Comparison of ENCODE assay signal across 16 cellular contexts in the genomic region with DNA sequence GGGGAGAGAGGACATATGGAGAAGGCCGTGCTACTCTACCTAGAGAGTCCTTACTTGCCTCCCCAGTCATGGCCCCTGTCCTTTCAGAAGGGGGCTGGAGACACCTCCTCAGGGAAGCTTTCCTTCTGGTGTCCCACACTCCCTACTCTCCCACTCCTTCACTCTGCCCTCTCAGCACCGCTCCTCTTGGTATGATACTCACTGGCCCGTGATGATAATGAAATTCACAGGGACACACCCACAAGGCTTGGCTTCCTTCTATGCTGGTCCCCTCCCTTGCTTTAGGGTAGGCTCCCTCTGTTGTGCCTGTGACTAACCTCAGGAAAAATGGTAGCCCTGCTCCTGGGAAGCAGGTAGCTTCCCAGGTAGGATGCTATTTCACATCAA. TPM values are rescaled to one million over a fixed set of nuclear protein-coding genes. Genes with fewer than 3 reads are reported as not detected.
A peak's percentile ranks its signal among the peaks of the same experiment; 100 is the strongest.
DNase-seq lines count a peak whose midpoint lies in the region; ATAC-seq, FAIRE-seq and TF ChIP-seq lines count a peak whose summit lies in the region.
"Had no signal": no experiment of that assay in that cellular context is flagged by ENCODE, and none has a peak within 500 bp of the region (broad histone marks: within the 10 kb centered on the region; RNA-seq: fewer than 3 reads in every experiment).

No MANE protein-coding gene starts in this region.

- peaks cover 67% of the 10 kb centered on the region for H3K36me3 ChIP-seq in K562 (ENCODE audit: control insufficient read depth, insufficient read depth, low read length)

- TF ChIP-seq RAD21 in K562 (CRISPR knock-in tag; conservative IDR thresholded peaks at IDR 0.05 in 1 of 2, IDR thresholded peaks at IDR 0.05 in 1 of 2): no peak

- intact Hi-C loops in K562 (cut with micrococcal nuclease): loop anchor here (10.0 kb wide), 1 partner anchor 312 kb away; a partner anchor contains a TSS

- H3K4me1 Mint-ChIP-seq in activated naive CD8-positive, alpha-beta T cell (ENCODE audit: low read depth): peaks cover 6% of the 10 kb centered on the region
- peaks cover 7% of the 10 kb centered on the region for H3K4me1 Mint-ChIP-seq in activated naive CD8-positive, alpha-beta T cell treated with anti-CD3 and anti-CD28 coated beads for 36 hours
- peaks cover 6 to 12% (median 9%) of the 10 kb centered on the region in 4 donors for H3K4me1 Mint-ChIP-seq in naive thymus-derived CD8-positive, alpha-beta T cell
- H3K4me1 Mint-ChIP-seq in type B pancreatic cell (ENCODE audit: unreplicated experiment): peaks cover 14% of the 10 kb centered on the region
- peaks cover 15% of the 10 kb centered on the region for H3K4me1 Mint-ChIP-seq in activated CD4-positive, alpha-beta T cell treated with anti-CD3 and anti-CD28 coated beads, Interleukin-2, amount 10 ng/mL, durations not matched to agents 7 days and 5 days

- H3K9me3 ChIP-seq in K562 (replicated peaks; ENCODE audit: control insufficient read depth, insufficient read depth, low read depth, low read length): no peaks in the 10 kb centered on the region
- H3K9me3 ChIP-seq: body of pancreas, testis had no signal

- TF ChIP-seq EP300 in K562 (IDR thresholded peaks at IDR 0.05; ENCODE audit: low read length): no peak

- TF ChIP-seq CTCF in K562 (IDR thresholded peaks at IDR 0.05 in 2 of 3, conservative IDR thresholded peaks at IDR 0.05 in 1 of 3; ENCODE audit: insufficient read depth in 2 of 3, low read depth in 1 of 3, low read length in 3 of 3) (no peak), type B pancreatic cell (conservative IDR thresholded peaks at IDR 0.05) (no peak)

- no peaks in the 10 kb centered on the region for H3K9me3 Mint-ChIP-seq in activated naive CD8-positive, alpha-beta T cell (ENCODE audit: low read depth)
- no peaks in the 10 kb centered on the region for H3K9me3 Mint-ChIP-seq in activated naive CD8-positive, alpha-beta T cell treated with anti-CD3 and anti-CD28 coated beads for 36 hours
- no peaks in the 10 kb centered on the region for H3K9me3 Mint-ChIP-seq in naive thymus-derived CD8-positive, alpha-beta T cell
- no peaks in the 10 kb centered on the region for H3K9me3 Mint-ChIP-seq in type B pancreatic cell
- H3K9me3 Mint-ChIP-seq in activated CD4-positive, alpha-beta T cell treated with anti-CD3 and anti-CD28 coated beads, Interleukin-2, amount 10 ng/mL, durations not matched to agents 7 days and 5 days: no peaks in the 10 kb centered on the region

- no peaks in the 10 kb centered on the region for H3K27me3 Mint-ChIP-seq in activated naive CD8-positive, alpha-beta T cell
- no peaks in the 10 kb centered on the region for H3K27me3 Mint-ChIP-seq in activated naive CD8-positive, alpha-beta T cell treated with anti-CD3 and anti-CD28 coated beads for 36 hours
- H3K27me3 Mint-ChIP-seq in naive thymus-derived CD8-positive, alpha-beta T cell: no peaks in the 10 kb centered on the region
- H3K27me3 Mint-ChIP-seq in type B pancreatic cell: no peaks in the 10 kb centered on the region
- no peaks in the 10 kb centered on the region for H3K27me3 Mint-ChIP-seq in activated CD4-positive, alpha-beta T cell treated with anti-CD3 and anti-CD28 coated beads, Interleukin-2, amount 10 ng/mL, durations not matched to agents 7 days and 5 days

- no peak overlapping the region for H3K4me3 Mint-ChIP-seq in activated naive CD8-positive, alpha-beta T cell
- H3K4me3 Mint-ChIP-seq in activated naive CD8-positive, alpha-beta T cell treated with anti-CD3 and anti-CD28 coated beads for 36 hours: no peak overlapping the region
- H3K4me3 Mint-ChIP-seq in naive thymus-derived CD8-positive, alpha-beta T cell: no peak overlapping the region
- no peak overlapping the region for H3K4me3 Mint-ChIP-seq in type B pancreatic cell
- H3K4me3 Mint-ChIP-seq in activated CD4-positive, alpha-beta T cell treated with anti-CD3 and anti-CD28 coated beads, Interleukin-2, amount 10 ng/mL, durations not matched to agents 7 days and 5 days: no peak overlapping the region

- H3K79me2 ChIP-seq in K562 (ENCODE audit: control insufficient read depth, insufficient read depth, low read length): peaks cover 15% of the 10 kb centered on the region

- 0 out of 2 replicates have a peak, but pooled peaks cover 6% of the 10 kb centered on the region for H4K20me1 ChIP-seq in K562 (replicated peaks; ENCODE audit: control insufficient read depth, insufficient read depth, low read length)

- 0 out of 2 replicates have a peak overlapping the region, but pooled peaks have one; percentile 10 for H2AFZ ChIP-seq in K562 (ENCODE audit: low read depth, low read length)

- POLR2A ChIA-PET in K562 (lab: Yijun Ruan, JAX): interaction anchor here (0.6 to 4.3 kb wide), 20 partner anchors 9 to 1179 kb away, joined by 3 to 36 read pairs (median 4); a partner anchor contains a TSS
- POLR2A ChIA-PET in naive thymus-derived CD8-positive, alpha-beta T cell (lab: Charles Lee): interaction anchor here (0.7 to 1.1 kb wide), 3 partner anchors 9 to 14 kb away, joined by 3 to 4 read pairs (median 3); no protein-coding TSS in a partner anchor
- POLR2A ChIA-PET in activated CD4-positive, alpha-beta T cell treated with anti-CD3 and anti-CD28 coated beads, Interleukin-2, amount 10 ng/mL, durations not matched to agents 7 days and 5 days (lab: Charles Lee): no interaction called here

- no peak for DNase-seq in activated naive CD8-positive, alpha-beta T cell treated with anti-CD3 and anti-CD28 coated beads for 36 hours
- DNase-seq in K562 (ENCODE audit: extremely low read depth in 1 of 4, low spot score in 3 of 4) (peak; percentile 64 to 85 (median 73)), type B pancreatic cell (ENCODE audit: extremely low spot score, unreplicated experiment) (no peak), globus pallidus (ENCODE audit: low spot score) (no peak)
- peak in 1 of 10 donors; percentile 34 for DNase-seq in naive thymus-derived CD8-positive, alpha-beta T cell
- no peak for DNase-seq in activated CD4-positive, alpha-beta T cell treated with anti-CD3 and anti-CD28 coated beads, Interleukin-2, amount 10 ng/mL, durations not matched to agents 7 days and 5 days
- no peak for DNase-seq in stimulated activated CD4-positive, alpha-beta T cell treated with anti-CD3 and anti-CD28 coated beads, Interleukin-15, amount 100 ng/mL, for 24 hours
- DNase-seq: activated CD8-positive, alpha-beta memory T cell treated with anti-CD3 and anti-CD28 coated beads for 24 hours; activated gamma-delta T cell; body of pancreas; kidney glomerular epithelial cell; NCI-H1694 treated with DMSO at 0.1 percent for 48 hours; NCI-H524 treated with DMSO at 0.1 percent for 48 hours had no signal

- no peaks in the 10 kb centered on the region for H3K27me3 ChIP-seq in K562 (ENCODE audit: control insufficient read depth in 2 of 2, insufficient read depth in 2 of 2, low read length in 2 of 2)
- H3K27me3 ChIP-seq: body of pancreas, testis had no signal

- H3K9me1 ChIP-seq in K562 (ENCODE audit: control insufficient read depth, insufficient read depth, low read length): peaks cover 3% of the 10 kb centered on the region

- peak overlapping the region; percentile 66 for H3K27ac Mint-ChIP-seq in activated naive CD8-positive, alpha-beta T cell
- H3K27ac Mint-ChIP-seq in activated naive CD8-positive, alpha-beta T cell treated with anti-CD3 and anti-CD28 coated beads for 36 hours: no peak overlapping the region
- H3K27ac Mint-ChIP-seq in naive thymus-derived CD8-positive, alpha-beta T cell: peak overlapping the region in 7 of 10 donors; percentile 48 to 87 (median 68)
- peak overlapping the region; percentile 86 for H3K27ac Mint-ChIP-seq in type B pancreatic cell
- no peak overlapping the region for H3K27ac Mint-ChIP-seq in activated CD4-positive, alpha-beta T cell treated with anti-CD3 and anti-CD28 coated beads, Interleukin-2, amount 10 ng/mL, durations not matched to agents 7 days and 5 days

- no TSS peak for BruUV-seq in K562 (replicated peaks; lab: Mats Ljungman, UMichigan)

- CTCF ChIA-PET in K562 (lab: Yijun Ruan, JAX; ENCODE audit: low intra/inter-chr PET ratio): no interaction called here
- CTCF ChIA-PET in activated CD4-positive, alpha-beta T cell treated with anti-CD3 and anti-CD28 coated beads, Interleukin-2, amount 10 ng/mL, durations not matched to agents 7 days and 5 days (lab: Charles Lee): interaction anchor here (0.5 to 2.8 kb wide), 6 partner anchors 10 to 180 kb away, joined by 3 to 8 read pairs (median 4); no protein-coding TSS in a partner anchor

- no peaks in the 10 kb centered on the region for H3K36me3 Mint-ChIP-seq in activated naive CD8-positive, alpha-beta T cell
- H3K36me3 Mint-ChIP-seq in activated naive CD8-positive, alpha-beta T cell treated with anti-CD3 and anti-CD28 coated beads for 36 hours: peaks cover 4% of the 10 kb centered on the region
- H3K36me3 Mint-ChIP-seq in naive thymus-derived CD8-positive, alpha-beta T cell: peaks cover 0 to 65% (median 5%) of the 10 kb centered on the region in 3 donors
- H3K36me3 Mint-ChIP-seq in type B pancreatic cell: peaks cover 9% of the 10 kb centered on the region
- H3K36me3 Mint-ChIP-seq in activated CD4-positive, alpha-beta T cell treated with anti-CD3 and anti-CD28 coated beads, Interleukin-2, amount 10 ng/mL, durations not matched to agents 7 days and 5 days (ENCODE audit: low read depth): peaks cover 42% of the 10 kb centered on the region

- no peak overlapping the region for H3K4me3 ChIP-seq in K562
- H3K4me3 ChIP-seq: body of pancreas, testis had no signal

- peak; percentile 62 for ATAC-seq in K562
- ATAC-seq in naive thymus-derived CD8-positive, alpha-beta T cell: no peak
- ATAC-seq: body of pancreas had no signal

- FAIRE-seq in K562 (lab: Jason Lieb, UNC): peak; percentile 91
- FAIRE-seq: G401.6 had no signal

- H3K27ac ChIP-seq in K562 (ENCODE audit: extremely low read depth, low read depth, low read length): peak overlapping the region; percentile 42
- H3K27ac ChIP-seq: body of pancreas had no signal

- TF ChIP-seq POLR2A in K562 (conservative IDR thresholded peaks at IDR 0.05): no peak

- H3K4me2 ChIP-seq in K562 (ENCODE audit: insufficient read depth, low read length): peak overlapping the region; percentile 71

- 7% methylated on average over 3 of the region's 3 CpGs for WGBS in K562 (ENCODE audit: insufficient coverage, low coverage, missing lambda C conversion rate)

- H3K4me1 ChIP-seq in K562 (replicated peaks in 1 of 2; ENCODE audit: control insufficient read depth in 2 of 2, insufficient read depth in 2 of 2, low read length in 2 of 2): peaks cover 62 to 63% of the 10 kb centered on the region in 2 experiments

- H3K9ac ChIP-seq in K562 (ENCODE audit: insufficient read depth in 1 of 2, low read depth in 2 of 2, low read length in 2 of 2): peak overlapping the region; percentile 25 to 67; a peak in 2 of 4 replicates

- in situ Hi-C loops in K562 (cut with MboI): no loop called here

RNA-seq across cellular contexts. Expression of a gene that starts 4.2 kb away (rescaled TPM):
- total RNA-seq in activated naive CD8-positive, alpha-beta T cell treated with anti-CD3 and anti-CD28 coated beads for 36 hours: 10 to 100 TPM; 31.8 to 34.1 TPM
- total RNA-seq in K562 (2011; cell fraction: chromatin; rRNA removed; ENCODE audit: low replicate concordance): 64.4 and 82.9 TPM in 2 replicates
- total RNA-seq in K562 (2011; cell fraction: nucleolus; rRNA removed): 76.9 and 79.7 TPM in 2 replicates
- total RNA-seq in K562 (2011; cell fraction: nucleoplasm; rRNA removed): 79.7 and 82.1 TPM in 2 replicates
- total RNA-seq in K562 (2014; rRNA removed) (52.3 and 56.7 TPM in 2 replicates), K562 (2014; rRNA removed; fragmentation: Illumina TruSeq; extraction: Trizol) (21.5 and 25.2 TPM in 2 replicates), K562 (2015; rRNA removed; fragmentation: Illumina TruSeq; extraction: Trizol) (31.2 and 33.5 TPM in 2 replicates), K562 (2021) (39.5 and 42.4 TPM in 2 replicates), type B pancreatic cell (ENCODE audit: low replicate concordance) (19.3 and 20.4 TPM in 2 replicates)
- polyA plus RNA-seq in K562 (2011; rRNA removed) (26.9 and 36.3 TPM in 2 replicates), K562 (2014; fragmentation: Illumina TruSeq; extraction: Trizol) (30.2 and 32.3 TPM in 2 replicates), K562 (2014; fragmentation: Nextera tagmentation; extraction: Ambion mirVana) (under 1 TPM in 1 of 2 experiments, not detected in 1; 0.32 TPM), K562 (2014; rRNA removed) (44.9 and 53.3 TPM in 2 replicates)
- polyA plus RNA-seq in K562 (2011; cell fraction: cytosol; rRNA removed): 40.5 and 70.4 TPM in 2 replicates
- polyA plus RNA-seq in K562 (2011; cell fraction: nucleus; rRNA removed): 24.6 and 32.8 TPM in 2 replicates
- 19.4 and 24.0 TPM in 2 replicates for polyA plus RNA-seq in K562 (2012)
- 25.0 and 26.0 TPM in 2 replicates for polyA minus RNA-seq in K562 (2011; rRNA and poly(A)+ RNA removed)
- 14.7 and 20.7 TPM in 2 replicates for polyA minus RNA-seq in K562 (2011; cell fraction: cytosol; rRNA and poly(A)+ RNA removed)
- polyA minus RNA-seq in K562 (2011; cell fraction: nucleus; rRNA and poly(A)+ RNA removed): 16.6 and 16.9 TPM in 2 replicates
- total RNA-seq in naive thymus-derived CD8-positive, alpha-beta T cell: 10 to 100 TPM; 46.1 to 47.3 TPM
- 10 to 100 TPM; 17.1 to 22.8 (median 19.4) TPM for polyA plus RNA-seq in naive thymus-derived CD8-positive, alpha-beta T cell
- total RNA-seq in activated CD4-positive, alpha-beta T cell treated with anti-CD3 and anti-CD28 coated beads, Interleukin-2, amount 10 ng/mL, durations not matched to agents 7 days and 5 days: 10 to 100 TPM; 26.8 to 27.8 TPM

RNA-seq across cellular contexts. Expression of a gene that starts 9.5 kb away (rescaled TPM):
- total RNA-seq in activated naive CD8-positive, alpha-beta T cell treated with anti-CD3 and anti-CD28 coated beads for 36 hours: 10 to 100 TPM; 56.2 to 65.2 TPM
- 71.3 and 104 TPM in 2 replicates for total RNA-seq in K562 (2011; cell fraction: chromatin; rRNA removed; ENCODE audit: low replicate concordance)
- total RNA-seq in K562 (2011; cell fraction: nucleolus; rRNA removed): 66.8 and 70.7 TPM in 2 replicates
- 69.2 and 74.4 TPM in 2 replicates for total RNA-seq in K562 (2011; cell fraction: nucleoplasm; rRNA removed)
- total RNA-seq in K562 (2014; rRNA removed): 41.7 and 47.7 TPM in 2 replicates
- total RNA-seq in K562 (2014; rRNA removed; fragmentation: Illumina TruSeq; extraction: Trizol): 22.8 and 28.5 TPM in 2 replicates
- total RNA-seq in K562 (2015; rRNA removed; fragmentation: Illumina TruSeq; extraction: Trizol): 38.1 and 40.6 TPM in 2 replicates
- 138 and 143 TPM in 2 replicates for total RNA-seq in K562 (2021)
- polyA plus RNA-seq in K562 (2011; rRNA removed): 90.8 and 99.7 TPM in 2 replicates
- 118 and 151 TPM in 2 replicates for polyA plus RNA-seq in K562 (2011; cell fraction: cytosol; rRNA removed)
- 86.5 and 110 TPM in 2 replicates for polyA plus RNA-seq in K562 (2011; cell fraction: nucleus; rRNA removed)
- polyA plus RNA-seq in K562 (2012): 106 and 168 TPM in 2 replicates
- polyA plus RNA-seq in K562 (2014; fragmentation: Illumina TruSeq; extraction: Trizol): 87.8 and 95.5 TPM in 2 replicates
- 10 to 100 TPM; 17.5 to 30.1 TPM for polyA plus RNA-seq in K562 (2014; fragmentation: Nextera tagmentation; extraction: Ambion mirVana)
- 72.2 and 72.7 TPM in 2 replicates for polyA plus RNA-seq in K562 (2014; rRNA removed)
- polyA minus RNA-seq in K562 (2011; rRNA and poly(A)+ RNA removed): 114 and 143 TPM in 2 replicates
- 86.6 and 88.6 TPM in 2 replicates for polyA minus RNA-seq in K562 (2011; cell fraction: cytosol; rRNA and poly(A)+ RNA removed)
- 16.2 and 18.3 TPM in 2 replicates for polyA minus RNA-seq in K562 (2011; cell fraction: nucleus; rRNA and poly(A)+ RNA removed)
- total RNA-seq in naive thymus-derived CD8-positive, alpha-beta T cell: 100 to 1,000 TPM; 206 to 213 TPM
- polyA plus RNA-seq in naive thymus-derived CD8-positive, alpha-beta T cell: 100 to 1,000 TPM; 230 to 253 (median 237) TPM
- total RNA-seq in type B pancreatic cell (ENCODE audit: low replicate concordance): 73.1 and 90.6 TPM in 2 replicates
- 100 to 1,000 TPM; 200 to 212 TPM for total RNA-seq in activated CD4-positive, alpha-beta T cell treated with anti-CD3 and anti-CD28 coated beads, Interleukin-2, amount 10 ng/mL, durations not matched to agents 7 days and 5 days

RNA-seq across cellular contexts. Expression of a gene that starts 44.3 kb away (rescaled TPM):
- total RNA-seq in activated naive CD8-positive, alpha-beta T cell treated with anti-CD3 and anti-CD28 coated beads for 36 hours: 10 to 100 TPM; 41.4 to 45.7 TPM
- total RNA-seq in K562 (2011; cell fraction: chromatin; rRNA removed; ENCODE audit: low replicate concordance): 126 and 135 TPM in 2 replicates
- total RNA-seq in K562 (2011; cell fraction: nucleolus; rRNA removed): 70.4 and 78.8 TPM in 2 replicates
- 90.9 and 130 TPM in 2 replicates for total RNA-seq in K562 (2011; cell fraction: nucleoplasm; rRNA removed)
- total RNA-seq in K562 (2014; rRNA removed): 17.7 and 18.7 TPM in 2 replicates
- 8.2 and 8.3 TPM in 2 replicates for total RNA-seq in K562 (2014; rRNA removed; fragmentation: Illumina TruSeq; extraction: Trizol)
- 10.4 and 12.0 TPM in 2 replicates for total RNA-seq in K562 (2015; rRNA removed; fragmentation: Illumina TruSeq; extraction: Trizol)
- total RNA-seq in K562 (2021): 24.0 and 31.3 TPM in 2 replicates
- polyA plus RNA-seq in K562 (2011; rRNA removed): 13.5 and 27.0 TPM in 2 replicates
- 17.1 and 19.2 TPM in 2 replicates for polyA plus RNA-seq in K562 (2011; cell fraction: cytosol; rRNA removed)
- polyA plus RNA-seq in K562 (2011; cell fraction: nucleus; rRNA removed): 115 and 157 TPM in 2 replicates
- polyA plus RNA-seq in K562 (2012): 27.6 and 28.9 TPM in 2 replicates
- 19.9 and 21.4 TPM in 2 replicates for polyA plus RNA-seq in K562 (2014; fragmentation: Illumina TruSeq; extraction: Trizol)
- polyA plus RNA-seq in K562 (2014; fragmentation: Nextera tagmentation; extraction: Ambion mirVana): 1 to 10 TPM in 1 of 2 experiments, under 1 TPM in 1; 0.82 to 1.1 TPM
- 21.5 and 21.8 TPM in 2 replicates for polyA plus RNA-seq in K562 (2014; rRNA removed)
- polyA minus RNA-seq in K562 (2011; rRNA and poly(A)+ RNA removed): 18.1 and 18.7 TPM in 2 replicates
- polyA minus RNA-seq in K562 (2011; cell fraction: cytosol; rRNA and poly(A)+ RNA removed): 12.2 and 15.7 TPM in 2 replicates
- polyA minus RNA-seq in K562 (2011; cell fraction: nucleus; rRNA and poly(A)+ RNA removed): 23.6 and 27.0 TPM in 2 replicates
- total RNA-seq in naive thymus-derived CD8-positive, alpha-beta T cell: 100 to 1,000 TPM; 117 to 124 TPM
- 10 to 100 TPM in 1 of 3 donors, 1 to 10 TPM in 2; 5.2 to 12.0 (median 6.2) TPM for polyA plus RNA-seq in naive thymus-derived CD8-positive, alpha-beta T cell
- 47.8 and 58.0 TPM in 2 replicates for total RNA-seq in type B pancreatic cell (ENCODE audit: low replicate concordance)
- total RNA-seq in activated CD4-positive, alpha-beta T cell treated with anti-CD3 and anti-CD28 coated beads, Interleukin-2, amount 10 ng/mL, durations not matched to agents 7 days and 5 days: 10 to 100 TPM; 72.3 to 78.1 TPM

RNA-seq across cellular contexts. Expression of a gene that starts 52.2 kb away (rescaled TPM):
- total RNA-seq in activated naive CD8-positive, alpha-beta T cell treated with anti-CD3 and anti-CD28 coated beads for 36 hours: 10 to 100 TPM; 77.6 to 80.4 TPM
- total RNA-seq in K562 (2011; cell fraction: chromatin; rRNA removed; ENCODE audit: low replicate concordance): 47.5 and 136 TPM in 2 replicates
- total RNA-seq in K562 (2011; cell fraction: nucleolus; rRNA removed): 90.7 and 91.3 TPM in 2 replicates
- 66.9 and 68.4 TPM in 2 replicates for total RNA-seq in K562 (2011; cell fraction: nucleoplasm; rRNA removed)
- total RNA-seq in K562 (2014; rRNA removed): 65.2 and 82.2 TPM in 2 replicates
- total RNA-seq in K562 (2014; rRNA removed; fragmentation: Illumina TruSeq; extraction: Trizol): 35.9 and 37.5 TPM in 2 replicates
- 42.2 and 44.8 TPM in 2 replicates for total RNA-seq in K562 (2015; rRNA removed; fragmentation: Illumina TruSeq; extraction: Trizol)
- 97.5 and 98.3 TPM in 2 replicates for total RNA-seq in K562 (2021)
- polyA plus RNA-seq in K562 (2011; rRNA removed): 123 and 132 TPM in 2 replicates
- 145 and 255 TPM in 2 replicates for polyA plus RNA-seq in K562 (2011; cell fraction: cytosol; rRNA removed)
- polyA plus RNA-seq in K562 (2011; cell fraction: nucleus; rRNA removed): 106 and 137 TPM in 2 replicates
- polyA plus RNA-seq in K562 (2012): 90.4 and 103 TPM in 2 replicates
- polyA plus RNA-seq in K562 (2014; fragmentation: Illumina TruSeq; extraction: Trizol): 143 and 149 TPM in 2 replicates
- 100 to 1,000 TPM; 306 to 351 TPM for polyA plus RNA-seq in K562 (2014; fragmentation: Nextera tagmentation; extraction: Ambion mirVana)
- 106 and 135 TPM in 2 replicates for polyA plus RNA-seq in K562 (2014; rRNA removed)
- 74.6 and 135 TPM in 2 replicates for polyA minus RNA-seq in K562 (2011; rRNA and poly(A)+ RNA removed)
- 72.4 and 111 TPM in 2 replicates for polyA minus RNA-seq in K562 (2011; cell fraction: cytosol; rRNA and poly(A)+ RNA removed)
- polyA minus RNA-seq in K562 (2011; cell fraction: nucleus; rRNA and poly(A)+ RNA removed): 45.1 and 67.7 TPM in 2 replicates
- 10 to 100 TPM; 25.3 to 25.8 TPM for total RNA-seq in naive thymus-derived CD8-positive, alpha-beta T cell
- 10 to 100 TPM; 32.7 to 54.9 (median 38.0) TPM for polyA plus RNA-seq in naive thymus-derived CD8-positive, alpha-beta T cell
- 42.8 and 51.1 TPM in 2 replicates for total RNA-seq in type B pancreatic cell (ENCODE audit: low replicate concordance)
- 10 to 100 TPM; 40.8 to 42.9 TPM for total RNA-seq in activated CD4-positive, alpha-beta T cell treated with anti-CD3 and anti-CD28 coated beads, Interleukin-2, amount 10 ng/mL, durations not matched to agents 7 days and 5 days

Comparison
In these comparisons a context has a peak if more than half of its experiments do, and no peak if none do; other contexts are left out.
1. H3K27ac Mint-ChIP-seq: peak in activated naive CD8-positive, alpha-beta T cell (single experiment), naive thymus-derived CD8-positive, alpha-beta T cell (7 of 10) and type B pancreatic cell (single experiment); none in activated naive CD8-positive, alpha-beta T cell treated with anti-CD3 and anti-CD28 coated beads for 36 hours (single experiment) and activated CD4-positive, alpha-beta T cell treated with anti-CD3 and anti-CD28 coated beads, Interleukin-2, amount 10 ng/mL, durations not matched to agents 7 days and 5 days (single experiment).
2. DNase-seq: peak in K562 (4 of 4); none in activated naive CD8-positive, alpha-beta T cell treated with anti-CD3 and anti-CD28 coated beads for 36 hours (single experiment), type B pancreatic cell (single experiment), globus pallidus (single experiment), activated CD4-positive, alpha-beta T cell treated with anti-CD3 and anti-CD28 coated beads, Interleukin-2, amount 10 ng/mL, durations not matched to agents 7 days and 5 days (single experiment) and stimulated activated CD4-positive, alpha-beta T cell treated with anti-CD3 and anti-CD28 coated beads, Interleukin-15, amount 100 ng/mL, for 24 hours (single experiment).